ENCODE assay signal across 9 cellular contexts in genomic region chr6:120913519-120913918, GRCh38.
"Had no signal": no experiment of that assay in that cellular context is flagged by ENCODE, and none has a peak within 500 bp of the region (broad histone marks: within the 10 kb centered on the region; RNA-seq: fewer than 3 reads in every experiment).

No MANE protein-coding gene starts in this region.

- DNase-seq: H9, HCEC 1CT, IMR-90, KBM-7 had no signal

- H3K4me3 ChIP-seq: GM23338 had no signal

- H3K9ac ChIP-seq: KMS-11 had no signal

- H3K27ac ChIP-seq: HL-60, KMS-11 had no signal

- ATAC-seq: GM23338 had no signal

- H3K4me2 ChIP-seq: GM23338, KMS-11 had no signal

- H2AFZ ChIP-seq: GM23338 had no signal

- FAIRE-seq: H1, H54 had no signal
